ENCODE assay signal across 19 cellular contexts in the genomic region with DNA sequence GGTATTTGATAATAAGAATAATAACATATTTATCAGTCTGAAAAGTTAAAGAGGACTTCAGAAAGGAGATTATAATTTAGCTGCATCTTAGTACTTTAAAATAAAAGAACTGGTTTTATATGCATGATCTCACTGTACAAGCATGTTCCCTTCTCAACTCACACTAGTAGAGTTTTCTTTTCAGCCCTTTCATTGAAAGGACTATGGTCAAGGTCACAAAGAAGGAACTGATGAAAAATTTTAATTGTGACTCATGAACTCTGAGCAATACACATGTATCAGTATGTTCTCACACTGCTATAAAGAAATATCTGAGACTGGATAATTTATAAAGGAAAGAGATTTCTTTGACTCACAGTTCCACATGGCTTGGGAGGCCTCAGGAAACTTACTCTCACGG.
"Had no signal": no experiment of that assay in that cellular context is flagged by ENCODE, and none has a peak within 500 bp of the region (broad histone marks: within the 10 kb centered on the region; RNA-seq: fewer than 3 reads in every experiment).

No MANE protein-coding gene starts in this region.

- DNase-seq: activated CD4-positive, alpha-beta T cell treated with anti-CD3 and anti-CD28 coated beads for 36 hours; activated CD4-positive, alpha-beta T cell treated with anti-CD3 and anti-CD28 coated beads, Interleukin-2, amount 50 U/mL, for 48 hours; activated gamma-delta T cell treated with Interleukin-2 at 50 U/mL for 16 hours; activated T-cell treated with anti-CD3 and anti-CD28 coated beads for 4 hours; central memory CD4-positive, alpha-beta T cell; colonic mucosa; endodermal cell; heart right ventricle; left cardiac atrium; lower lobe of right lung; natural killer cell; retina; stimulated activated CD4-positive, alpha-beta T cell treated with anti-CD3 and anti-CD28 coated beads, Interleukin-12 subunit alpha, Interleukin-12 subunit beta, amount 100 ng/mL, for 4 hours; stimulated activated CD4-positive, alpha-beta T cell treated with anti-CD3 and anti-CD28 coated beads, Interleukin-1b, Interleukin-23, amount 100 ng/mL, for 48 hours; stimulated activated naive CD4-positive, alpha-beta T cell treated with Interleukin-2 at 50 U/mL for 16 hours; substantia nigra had no signal

- H3K4me3 ChIP-seq: colonic mucosa, heart right ventricle, lower lobe of right lung, tibial nerve had no signal

- ATAC-seq: activated CD4-positive, alpha-beta T cell treated with anti-CD3 and anti-CD28 coated beads for 36 hours; activated naive CD4-positive, alpha-beta T cell treated with anti-CD3 and anti-CD28 coated beads, Interleukin-2, amount 50 U/mL, for 72 hours; heart right ventricle; left cardiac atrium; lower lobe of right lung; natural killer cell; WTC11 had no signal
